27 cellular contexts compared by ENCODE assay signal in genomic region chr1:236602171-236602570, GRCh38. TPM values are rescaled to one million over a fixed set of nuclear protein-coding genes. Genes with fewer than 3 reads are reported as not detected.
DNase-seq lines count a peak whose midpoint lies in the region; ATAC-seq and TF ChIP-seq lines count a peak whose summit lies in the region.
"Had no signal": no experiment of that assay in that cellular context is flagged by ENCODE, and none has a peak within 500 bp of the region (broad histone marks: within the 10 kb centered on the region; RNA-seq: fewer than 3 reads in every experiment).

No MANE protein-coding gene starts in this region.

- peaks cover 38% of the 10 kb centered on the region for H3K79me2 ChIP-seq in DND-41 (ENCODE audit: insufficient read depth, low read length)

- H4K20me1 ChIP-seq in DND-41 (ENCODE audit: insufficient read depth, low read length), result no peaks in the 10 kb centered on the region; the same call in 1 of the 2 replicates

- peaks cover 26% of the 10 kb centered on the region for H3K36me3 Mint-ChIP-seq in activated T-cell treated with anti-CD3 and anti-CD28 coated beads, Interleukin-2, amount 50 U/mL, for 4 hours (ENCODE audit: insufficient read depth)
- peaks cover 61% of the 10 kb centered on the region for H3K36me3 Mint-ChIP-seq in activated naive CD8-positive, alpha-beta T cell treated with anti-CD3 and anti-CD28 coated beads, Interleukin-2, amount 50 U/mL, for 24 hours (ENCODE audit: low read depth)
- H3K36me3 Mint-ChIP-seq in nephron (ENCODE audit: low read depth), result peaks cover 18% of the 10 kb centered on the region

- ATAC-seq in activated T-cell treated with anti-CD3 and anti-CD28 coated beads, Interleukin-2, amount 50 U/mL, for 4 hours, result no peak
- ATAC-seq in DND-41 (ENCODE audit: insufficient read depth, low read depth), result no peak
- no peak for ATAC-seq in activated naive CD8-positive, alpha-beta T cell treated with anti-CD3 and anti-CD28 coated beads, Interleukin-2, amount 50 U/mL, for 24 hours
- ATAC-seq: effector memory CD8-positive, alpha-beta T cell; esophagus mucosa; foreskin keratinocyte had no signal

- H3K27ac ChIP-seq in DND-41 (ENCODE audit: low read length), result no peak overlapping the region
- H3K27ac ChIP-seq: cardiac muscle cell, coronary artery, foreskin keratinocyte, prostate gland, SJSA1, stomach, tibial nerve had no signal

- H3K27ac Mint-ChIP-seq in activated naive CD8-positive, alpha-beta T cell treated with anti-CD3 and anti-CD28 coated beads, Interleukin-2, amount 50 U/mL, for 24 hours, result no peak overlapping the region
- no peak overlapping the region for H3K27ac Mint-ChIP-seq in nephron
- H3K27ac Mint-ChIP-seq: activated naive CD4-positive, alpha-beta T cell treated with anti-CD3 and anti-CD28 coated beads for 36 hours; H9; T-helper 1 cell treated with Interleukin-12 subunit alpha and Interleukin-12 subunit beta and Interleukin-4 antibody, amounts not matched to agents 30 μg/mL and 1 μg/mL, for 36 hours had no signal

- no peaks in the 10 kb centered on the region for H3K27me3 Mint-ChIP-seq in activated T-cell treated with anti-CD3 and anti-CD28 coated beads, Interleukin-2, amount 50 U/mL, for 4 hours (ENCODE audit: low read depth)
- H3K27me3 Mint-ChIP-seq in activated naive CD8-positive, alpha-beta T cell treated with anti-CD3 and anti-CD28 coated beads, Interleukin-2, amount 50 U/mL, for 24 hours, result no peaks in the 10 kb centered on the region
- H3K27me3 Mint-ChIP-seq in nephron (ENCODE audit: low read depth), result no peaks in the 10 kb centered on the region
- H3K27me3 Mint-ChIP-seq: effector memory CD8-positive, alpha-beta T cell had no signal

- peaks cover 25% of the 10 kb centered on the region for H3K4me1 Mint-ChIP-seq in activated T-cell treated with anti-CD3 and anti-CD28 coated beads, Interleukin-2, amount 50 U/mL, for 4 hours (ENCODE audit: low read depth)
- peaks cover 24% of the 10 kb centered on the region for H3K4me1 Mint-ChIP-seq in activated naive CD8-positive, alpha-beta T cell treated with anti-CD3 and anti-CD28 coated beads, Interleukin-2, amount 50 U/mL, for 24 hours
- H3K4me1 Mint-ChIP-seq in nephron, result peaks cover 19% of the 10 kb centered on the region

- no peaks in the 10 kb centered on the region for H3K9me3 Mint-ChIP-seq in activated T-cell treated with anti-CD3 and anti-CD28 coated beads, Interleukin-2, amount 50 U/mL, for 4 hours
- H3K9me3 Mint-ChIP-seq in activated naive CD8-positive, alpha-beta T cell treated with anti-CD3 and anti-CD28 coated beads, Interleukin-2, amount 50 U/mL, for 24 hours, result no peaks in the 10 kb centered on the region
- no peaks in the 10 kb centered on the region for H3K9me3 Mint-ChIP-seq in nephron
- H3K9me3 Mint-ChIP-seq: activated naive CD4-positive, alpha-beta T cell treated with anti-CD3 and anti-CD28 coated beads for 36 hours; effector memory CD8-positive, alpha-beta T cell; H9; T-helper 1 cell treated with Interleukin-12 subunit alpha and Interleukin-12 subunit beta and Interleukin-4 antibody, amounts not matched to agents 30 μg/mL and 1 μg/mL, for 36 hours had no signal

- H3K4me1 ChIP-seq in DND-41 (ENCODE audit: insufficient read depth, low read length), result peaks cover 25% of the 10 kb centered on the region
- H3K4me1 ChIP-seq: prostate gland had no signal

- H3K4me3 Mint-ChIP-seq in activated T-cell treated with anti-CD3 and anti-CD28 coated beads, Interleukin-2, amount 50 U/mL, for 4 hours, result peak overlapping the region; percentile 99
- H3K4me3 Mint-ChIP-seq in activated naive CD8-positive, alpha-beta T cell treated with anti-CD3 and anti-CD28 coated beads, Interleukin-2, amount 50 U/mL, for 24 hours, result peak overlapping the region; percentile 96
- peak overlapping the region; percentile 91 to 96 (median 95) for H3K4me3 Mint-ChIP-seq in nephron

- peak overlapping the region; percentile 81 for H3K4me2 ChIP-seq in DND-41 (ENCODE audit: insufficient read depth, low read length)

- no peak for TF ChIP-seq CTCF in DND-41 (IDR thresholded peaks at IDR 0.05; ENCODE audit: borderline replicate concordance, extremely low read depth, low read length, poor library complexity, severe bottlenecking)
- TF ChIP-seq CTCF in nephron (IDR thresholded peaks at IDR 0.05; ENCODE audit: unreplicated experiment in 3 of 3), result no peak

- no peak overlapping the region for H3K4me3 ChIP-seq in DND-41 (ENCODE audit: low read depth in 1 of 2, low read length in 2 of 2)
- H3K4me3 ChIP-seq: cardiac muscle cell, coronary artery, prostate gland, SJSA1, tibial nerve had no signal

- DNase-seq in activated T-cell treated with anti-CD3 and anti-CD28 coated beads, Interleukin-2, amount 50 U/mL, for 4 hours, result no peak
- DNase-seq in activated T-cell treated with anti-CD3 and anti-CD28 coated beads for 4 hours (no peak), DND-41 (no peak), mesenteric fat pad (ENCODE audit: low spot score) (no peak), NCI-H128 (lab: John Stamatoyannopoulos, UW; ENCODE audit: unreplicated experiment) (no peak), DMS53 (lab: John Stamatoyannopoulos, UW) (no peak)
- no peak for DNase-seq in activated naive CD8-positive, alpha-beta T cell treated with anti-CD3 and anti-CD28 coated beads, Interleukin-2, amount 50 U/mL, for 24 hours
- DNase-seq: activated CD4-positive, CD25-positive, alpha-beta regulatory T cell treated with anti-CD3 and anti-CD28 coated beads, Interleukin-2, amount 50 U/mL, for 72 hours; activated naive CD4-positive, alpha-beta T cell treated with anti-CD3 and anti-CD28 coated beads for 36 hours; anterior cingulate cortex; DMS79 treated with DMSO at 0.1 percent for 48 hours; effector memory CD8-positive, alpha-beta T cell; foreskin keratinocyte; H9; NCI-H1436; NCI-H2081 treated with DMSO at 0.1 percent for 48 hours; NCI-H774; stimulated activated CD4-positive, alpha-beta T cell treated with anti-CD3 and anti-CD28 coated beads, Interleukin-15, amount 100 ng/mL, for 24 hours; stomach had no signal

- no peaks in the 10 kb centered on the region for H3K9me3 ChIP-seq in DND-41 (ENCODE audit: insufficient read depth, low read length, severe bottlenecking)
- H3K9me3 ChIP-seq: prostate gland, SJSA1, stomach, tibial nerve had no signal

- H2AFZ ChIP-seq in DND-41 (ENCODE audit: low read depth, low read length), result no peak overlapping the region

- H3K9ac ChIP-seq in DND-41 (ENCODE audit: low read depth, low read length), result no peak overlapping the region

- H3K27me3 ChIP-seq in DND-41 (ENCODE audit: insufficient read depth, low read length, poor library complexity), result no peaks in the 10 kb centered on the region
- H3K27me3 ChIP-seq: cardiac muscle cell, foreskin keratinocyte, SJSA1, stomach, tibial nerve had no signal

- H3K36me3 ChIP-seq in DND-41 (ENCODE audit: insufficient read depth, low read length), result peaks cover 54% of the 10 kb centered on the region
- H3K36me3 ChIP-seq: prostate gland had no signal

RNA-seq across cellular contexts. Expression of gene HEATR1, which starts 2.1 kb away (rescaled TPM):
- 100 to 1,000 TPM; 113 to 126 (median 120) TPM for total RNA-seq in activated T-cell treated with anti-CD3 and anti-CD28 coated beads, Interleukin-2, amount 50 U/mL, for 4 hours
- total RNA-seq in mesenteric fat pad, result 40.2 TPM
